In the genomic region with DNA sequence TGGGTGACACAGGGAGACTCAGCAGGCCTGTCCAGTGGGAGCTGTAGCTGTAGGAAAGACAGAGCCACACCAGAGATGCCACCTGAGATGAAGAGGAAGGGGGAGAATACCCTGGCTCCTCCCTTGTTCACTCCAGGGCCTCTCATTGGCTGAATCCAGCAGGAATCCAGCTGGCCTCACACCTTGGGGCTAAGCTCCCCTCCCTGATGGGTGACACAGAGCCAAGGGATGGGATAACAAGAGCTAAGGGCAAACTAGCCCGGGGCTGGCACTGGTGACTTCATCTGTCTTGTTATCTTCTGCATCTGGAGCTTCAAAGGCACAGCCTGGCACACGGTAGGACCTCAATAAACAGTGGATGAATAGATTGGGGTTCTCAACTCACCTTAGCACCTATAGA, we compare ENCODE assay signal across 20 cellular contexts. TPM values are rescaled to one million over a fixed set of nuclear protein-coding genes. Genes with fewer than 3 reads are reported as not detected.
DNase-seq lines count a peak whose midpoint lies in the region; ATAC-seq and TF ChIP-seq lines count a peak whose summit lies in the region.
"Had no signal": no experiment of that assay in that cellular context is flagged by ENCODE, and none has a peak within 500 bp of the region (broad histone marks: within the 10 kb centered on the region; RNA-seq: fewer than 3 reads in every experiment).

No MANE protein-coding gene starts in this region.

- no peak overlapping the region for H3K4me3 Mint-ChIP-seq in activated CD8-positive, alpha-beta memory T cell treated with anti-CD3 and anti-CD28 coated beads, Interleukin-2, amount 10 ng/mL, durations not matched to agents 7 days and 5 days
- H3K4me3 Mint-ChIP-seq: CD14-positive monocyte; CD4-positive, alpha-beta memory T cell had no signal

- no peak for TF ChIP-seq EP300 in sigmoid colon (IDR thresholded peaks at IDR 0.05)

- intact Hi-C loops in sigmoid colon (cut with DNase I), result no loop called here

- peaks cover 24% of the 10 kb centered on the region for H3K27me3 Mint-ChIP-seq in activated CD8-positive, alpha-beta memory T cell treated with anti-CD3 and anti-CD28 coated beads, Interleukin-2, amount 10 ng/mL, durations not matched to agents 7 days and 5 days

- 57 to 76% methylated on average over 2 of the region's 2 CpGs for WGBS in sigmoid colon, 2 donors

- TF ChIP-seq CTCF in sigmoid colon (IDR thresholded peaks at IDR 0.05), result no peak

- H3K9me3 ChIP-seq in sigmoid colon, result no peaks in the 10 kb centered on the region

- H3K36me3 ChIP-seq in sigmoid colon, result no peaks in the 10 kb centered on the region
- H3K36me3 ChIP-seq: BLaER1 had no signal

- no peaks in the 10 kb centered on the region for H3K4me1 ChIP-seq in sigmoid colon
- H3K4me1 ChIP-seq: BLaER1 had no signal

- H3K4me1 Mint-ChIP-seq in activated CD8-positive, alpha-beta memory T cell treated with anti-CD3 and anti-CD28 coated beads, Interleukin-2, amount 10 ng/mL, durations not matched to agents 7 days and 5 days, result no peaks in the 10 kb centered on the region
- H3K4me1 Mint-ChIP-seq: CD4-positive, alpha-beta memory T cell had no signal

- H3K27me3 ChIP-seq in sigmoid colon, result peaks cover 0 to 26% (median 3%) of the 10 kb centered on the region in 3 donors
- H3K27me3 ChIP-seq: BLaER1 had no signal

- H3K36me3 Mint-ChIP-seq in activated CD8-positive, alpha-beta memory T cell treated with anti-CD3 and anti-CD28 coated beads, Interleukin-2, amount 10 ng/mL, durations not matched to agents 7 days and 5 days, result no peaks in the 10 kb centered on the region
- H3K36me3 Mint-ChIP-seq: CD14-positive monocyte; CD4-positive, alpha-beta memory T cell had no signal

- H3K27ac ChIP-seq in sigmoid colon, result no peak overlapping the region
- H3K27ac ChIP-seq: BLaER1, HL-60 had no signal

- peak; percentile 11 for DNase-seq in activated CD8-positive, alpha-beta memory T cell treated with anti-CD3 and anti-CD28 coated beads, Interleukin-2, amount 10 ng/mL, durations not matched to agents 7 days and 5 days
- no peak for DNase-seq in activated CD8-positive, alpha-beta memory T cell treated with anti-CD3 and anti-CD28 coated beads, Interleukin-2, amount 50 U/mL, for 48 hours
- DNase-seq in NCI-H2196 treated with DMSO at 0.1 percent for 48 hours (lab: John Stamatoyannopoulos, UW; ENCODE audit: unreplicated experiment) (peak; percentile 58), iPS-NIHi7 (ENCODE audit: extremely low spot score) (peak; percentile 10), sigmoid colon (peak; percentile 40)
- no peak for DNase-seq in activated effector memory CD4-positive, alpha-beta T cell treated with Interleukin-2 at 50 U/mL for 16 hours
- DNase-seq in stimulated activated naive CD4-positive, alpha-beta T cell (lab: John Stamatoyannopoulos, UW), result no peak
- DNase-seq: 8988T; CD4-positive, alpha-beta memory T cell; DMS79 treated with DMSO at 0.1 percent for 48 hours; GF-D8; HCEC 1CT had no signal

- CTCF ChIA-PET in activated CD8-positive, alpha-beta memory T cell treated with anti-CD3 and anti-CD28 coated beads, Interleukin-2, amount 10 ng/mL, durations not matched to agents 7 days and 5 days (lab: Charles Lee), result interaction anchor here (1.5 kb wide), 2 partner anchors 81 to 95 kb away, joined by 5 read pairs; no protein-coding TSS in a partner anchor

- no peak for ATAC-seq in activated CD8-positive, alpha-beta memory T cell treated with anti-CD3 and anti-CD28 coated beads, Interleukin-2, amount 10 ng/mL, durations not matched to agents 7 days and 5 days
- ATAC-seq in GM19463 (IDR thresholded peaks at IDR 0.05; ENCODE audit: unreplicated experiment), result no peak

- no peaks in the 10 kb centered on the region for H3K9me3 Mint-ChIP-seq in activated CD8-positive, alpha-beta memory T cell treated with anti-CD3 and anti-CD28 coated beads, Interleukin-2, amount 10 ng/mL, durations not matched to agents 7 days and 5 days (ENCODE audit: low read depth)

- no peak overlapping the region for H3K27ac Mint-ChIP-seq in activated CD8-positive, alpha-beta memory T cell treated with anti-CD3 and anti-CD28 coated beads, Interleukin-2, amount 10 ng/mL, durations not matched to agents 7 days and 5 days
- H3K27ac Mint-ChIP-seq: CD14-positive monocyte; CD4-positive, alpha-beta memory T cell had no signal

- no peak overlapping the region for H3K4me3 ChIP-seq in sigmoid colon
- H3K4me3 ChIP-seq: BLaER1 had no signal

- TF ChIP-seq POLR2A in sigmoid colon (IDR thresholded peaks at IDR 0.05), result no peak

RNA-seq across cellular contexts. Expression of a gene that starts 13.7 kb away (rescaled TPM):
- under 1 TPM in 1 of 2 experiments, not detected in 1; 0.28 TPM for total RNA-seq in activated CD8-positive, alpha-beta memory T cell treated with anti-CD3 and anti-CD28 coated beads, Interleukin-2, amount 10 ng/mL, durations not matched to agents 7 days and 5 days
- 1 to 10 TPM; 2.1 to 6.6 (median 5.0) TPM for total RNA-seq in sigmoid colon
- polyA plus RNA-seq in sigmoid colon, result 1 to 10 TPM in 2 of 3 donors, under 1 TPM in 1; 0.46 to 5.2 (median 1.8) TPM
- total RNA-seq: CD4-positive, alpha-beta memory T cell had no signal
- polyA plus RNA-seq: CD4-positive, alpha-beta memory T cell had no signal

RNA-seq across cellular contexts. Expression of a gene that starts 40.0 kb away (rescaled TPM):
- not detected for total RNA-seq in activated CD8-positive, alpha-beta memory T cell treated with anti-CD3 and anti-CD28 coated beads, Interleukin-2, amount 10 ng/mL, durations not matched to agents 7 days and 5 days
- total RNA-seq in sigmoid colon, result not detected
- polyA plus RNA-seq in sigmoid colon, result not detected
- total RNA-seq: A673; CD4-positive, alpha-beta memory T cell; H1; HT1080 had no signal
- polyA plus RNA-seq: AG04450; CD14-positive monocyte; CD4-positive, alpha-beta memory T cell; H1 had no signal

Comparison
In these comparisons a context has a peak if more than half of its experiments do, and no peak if none do; other contexts are left out.
1. DNase-seq: peak in activated CD8-positive, alpha-beta memory T cell treated with anti-CD3 and anti-CD28 coated beads, Interleukin-2, amount 10 ng/mL, durations not matched to agents 7 days and 5 days (single experiment), NCI-H2196 treated with DMSO at 0.1 percent for 48 hours (single experiment), iPS-NIHi7 (single experiment) and sigmoid colon (single experiment); none in activated CD8-positive, alpha-beta memory T cell treated with anti-CD3 and anti-CD28 coated beads, Interleukin-2, amount 50 U/mL, for 48 hours (single experiment), activated effector memory CD4-positive, alpha-beta T cell treated with Interleukin-2 at 50 U/mL for 16 hours (single experiment) and stimulated activated naive CD4-positive, alpha-beta T cell (0 of 6).